Comparison of ENCODE assay signal across 39 cellular contexts in the genomic region with DNA sequence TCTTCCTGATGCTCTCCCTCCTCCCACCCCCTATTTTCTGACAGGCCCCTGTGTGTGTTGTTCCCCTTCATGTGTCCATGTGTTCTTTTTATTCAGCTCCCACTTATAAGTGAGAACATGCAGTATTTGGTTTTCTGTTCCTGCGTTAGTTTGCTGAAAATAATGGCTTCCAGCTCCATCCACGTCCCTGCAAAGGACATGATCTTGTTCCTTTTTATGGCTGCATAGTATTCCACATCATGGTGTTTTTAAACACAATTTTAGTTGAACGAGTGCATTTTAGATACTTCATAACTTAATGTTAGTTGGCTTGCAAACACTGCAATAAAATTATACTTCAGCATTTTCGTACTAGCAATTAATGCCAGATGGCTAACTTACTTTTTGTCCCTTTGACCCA. TPM values are rescaled to one million over a fixed set of nuclear protein-coding genes. Genes with fewer than 3 reads are reported as not detected.
"Had no signal": no experiment of that assay in that cellular context is flagged by ENCODE, and none has a peak within 500 bp of the region (broad histone marks: within the 10 kb centered on the region; RNA-seq: fewer than 3 reads in every experiment).

No MANE protein-coding gene starts in this region.

- H3K4me1 ChIP-seq: adrenal gland, ascending aorta, body of pancreas, breast epithelium had no signal

- H3K27ac ChIP-seq: adrenal gland, ascending aorta, body of pancreas, brain microvascular endothelial cell, breast epithelium, cardiac muscle cell had no signal

- H3K36me3 ChIP-seq: adrenal gland, ascending aorta, brain microvascular endothelial cell, breast epithelium, cardiac muscle cell had no signal

- ATAC-seq: activated naive CD4-positive, alpha-beta T cell treated with anti-CD3 and anti-CD28 coated beads, Interleukin-2, amount 50 U/mL, for 72 hours; activated T-cell treated with anti-CD3 and anti-CD28 coated beads, Interleukin-2, amount 50 U/mL, for 4 hours; activated T-cell treated with anti-CD3 and anti-CD28 coated beads, Interleukin-2, amount 50 U/mL, for 72 hours; activated T-helper 17 cell treated with anti-CD3 and anti-CD28 coated beads, Interleukin-2, amount 50 U/mL, for 72 hours; body of pancreas had no signal

- H3K36me3 Mint-ChIP-seq: activated naive CD4-positive, alpha-beta T cell treated with anti-CD3 and anti-CD28 coated beads, Interleukin-2, amount 10 ng/mL, durations not matched to agents 7 days and 5 days; activated naive CD4-positive, alpha-beta T cell treated with anti-CD3 and anti-CD28 coated beads, Interleukin-2, amount 50 U/mL, for 24 hours; activated naive CD4-positive, alpha-beta T cell treated with anti-CD3 and anti-CD28 coated beads, Interleukin-2, amount 50 U/mL, for 72 hours; activated naive CD8-positive, alpha-beta T cell; activated naive CD8-positive, alpha-beta T cell treated with anti-CD3 and anti-CD28 coated beads, Interleukin-2, amount 10 ng/mL, durations not matched to agents 7 days and 5 days; brain had no signal

- H3K27me3 ChIP-seq: adrenal gland, ascending aorta, body of pancreas, brain microvascular endothelial cell, breast epithelium, cardiac muscle cell had no signal

- H3K4me3 ChIP-seq: adrenal gland, ascending aorta, body of pancreas, breast epithelium, cardiac muscle cell had no signal

- H3K9me3 Mint-ChIP-seq: activated naive CD4-positive, alpha-beta T cell treated with anti-CD3 and anti-CD28 coated beads, Interleukin-2, amount 10 ng/mL, durations not matched to agents 7 days and 5 days; activated naive CD4-positive, alpha-beta T cell treated with anti-CD3 and anti-CD28 coated beads, Interleukin-2, amount 50 U/mL, for 24 hours; activated naive CD4-positive, alpha-beta T cell treated with anti-CD3 and anti-CD28 coated beads, Interleukin-2, amount 50 U/mL, for 72 hours; activated naive CD8-positive, alpha-beta T cell treated with anti-CD3 and anti-CD28 coated beads, Interleukin-2, amount 10 ng/mL, durations not matched to agents 7 days and 5 days; activated T-cell treated with anti-CD3 and anti-CD28 coated beads, Interleukin-2, amount 50 U/mL, for 4 hours; activated T-helper 1 cell treated with anti-CD3 and anti-CD28 coated beads, Interleukin-12 subunit alpha, Interleukin-12 subunit beta, Interleukin-2, Interleukin-4 antibody, amounts not matched to agents 30 ng/mL and 10 ng/mL and 1 ng/mL, durations not matched to agents 14 hours and 24 hours and 36 hours; activated T-helper 17 cell treated with anti-CD3 and anti-CD28 coated beads, Interleukin-2, amount 50 U/mL, for 72 hours; activated T-helper 2 cell treated with anti-CD3 and anti-CD28 coated beads, Interferon-gamma antibody, Interleukin-2, Interleukin-4, amounts not matched to agents 10 μg/mL and 5 μg/mL and 100 μg/mL, durations not matched to agents 14 hours and 24 hours and 36 hours; central memory CD8-positive, alpha-beta T cell had no signal

- H3K4me3 Mint-ChIP-seq: activated naive CD4-positive, alpha-beta T cell treated with anti-CD3 and anti-CD28 coated beads for 36 hours; activated naive CD4-positive, alpha-beta T cell treated with anti-CD3 and anti-CD28 coated beads, Interleukin-2, amount 10 ng/mL, durations not matched to agents 7 days and 5 days; activated naive CD4-positive, alpha-beta T cell treated with anti-CD3 and anti-CD28 coated beads, Interleukin-2, amount 50 U/mL, for 24 hours; activated naive CD8-positive, alpha-beta T cell; activated naive CD8-positive, alpha-beta T cell treated with anti-CD3 and anti-CD28 coated beads, Interleukin-2, amount 10 ng/mL, durations not matched to agents 7 days and 5 days; activated T-cell treated with anti-CD3 and anti-CD28 coated beads, Interleukin-2, amount 50 U/mL, for 24 hours; activated T-cell treated with anti-CD3 and anti-CD28 coated beads, Interleukin-2, amount 50 U/mL, for 4 hours; activated T-cell treated with anti-CD3 and anti-CD28 coated beads, Interleukin-2, amount 50 U/mL, for 72 hours; activated T-helper 1 cell treated with anti-CD3 and anti-CD28 coated beads, Interleukin-12 subunit alpha, Interleukin-12 subunit beta, Interleukin-2, Interleukin-4 antibody, amounts not matched to agents 30 ng/mL and 10 ng/mL and 1 ng/mL, durations not matched to agents 14 hours and 24 hours and 36 hours; activated T-helper 17 cell treated with anti-CD3 and anti-CD28 coated beads, Interleukin-2, amount 50 U/mL, for 72 hours; brain; central memory CD8-positive, alpha-beta T cell had no signal

- DNase-seq: activated effector memory CD4-positive, alpha-beta T cell treated with anti-CD3 and anti-CD28 coated beads, Interleukin-2, amount 50 U/mL, for 16 hours; activated effector memory CD4-positive, alpha-beta T cell treated with Interleukin-2 at 50 U/mL for 16 hours; activated gamma-delta T cell; activated gamma-delta T cell treated with Interleukin-2 at 50 U/mL for 16 hours; activated naive CD4-positive, alpha-beta T cell; activated naive CD4-positive, alpha-beta T cell treated with anti-CD3 and anti-CD28 coated beads for 36 hours; activated naive CD4-positive, alpha-beta T cell treated with anti-CD3 and anti-CD28 coated beads, Interleukin-2, amount 10 ng/mL, durations not matched to agents 7 days and 5 days; activated naive CD4-positive, alpha-beta T cell treated with anti-CD3 and anti-CD28 coated beads, Interleukin-2, amount 50 U/mL, for 16 hours; activated naive CD4-positive, alpha-beta T cell treated with Interleukin-2 at 50 U/mL for 16 hours; activated naive CD8-positive, alpha-beta T cell treated with anti-CD3 and anti-CD28 coated beads, Interleukin-2, amount 10 ng/mL, durations not matched to agents 7 days and 5 days; activated T-cell treated with anti-CD3 and anti-CD28 coated beads, Interleukin-2, amount 50 U/mL, for 1 hour; activated T-cell treated with anti-CD3 and anti-CD28 coated beads, Interleukin-2, amount 50 U/mL, for 24 hours; activated T-cell treated with anti-CD3 and anti-CD28 coated beads, Interleukin-2, amount 50 U/mL, for 4 hours; activated T-cell treated with anti-CD3 and anti-CD28 coated beads, Interleukin-2, amount 50 U/mL, for 48 hours; activated T-cell treated with anti-CD3 and anti-CD28 coated beads, Interleukin-2, amount 50 U/mL, for 72 hours; adrenal gland; amniotic stem cell; amygdala; anterior cingulate cortex; aorta; body of pancreas; brain microvascular endothelial cell; caudate nucleus; central memory CD4-positive, alpha-beta T cell; cerebellar nuclear complex had no signal

- H3K4me1 Mint-ChIP-seq: activated naive CD4-positive, alpha-beta T cell treated with anti-CD3 and anti-CD28 coated beads, Interleukin-2, amount 10 ng/mL, durations not matched to agents 7 days and 5 days; activated naive CD4-positive, alpha-beta T cell treated with anti-CD3 and anti-CD28 coated beads, Interleukin-2, amount 50 U/mL, for 24 hours; activated naive CD8-positive, alpha-beta T cell treated with anti-CD3 and anti-CD28 coated beads, Interleukin-2, amount 10 ng/mL, durations not matched to agents 7 days and 5 days; activated T-helper 17 cell treated with anti-CD3 and anti-CD28 coated beads, Interleukin-2, amount 50 U/mL, for 72 hours; central memory CD8-positive, alpha-beta T cell had no signal

- H3K27ac Mint-ChIP-seq: activated naive CD4-positive, alpha-beta T cell treated with anti-CD3 and anti-CD28 coated beads for 36 hours; activated naive CD4-positive, alpha-beta T cell treated with anti-CD3 and anti-CD28 coated beads, Interleukin-2, amount 10 ng/mL, durations not matched to agents 7 days and 5 days; activated naive CD4-positive, alpha-beta T cell treated with anti-CD3 and anti-CD28 coated beads, Interleukin-2, amount 50 U/mL, for 24 hours; activated naive CD4-positive, alpha-beta T cell treated with anti-CD3 and anti-CD28 coated beads, Interleukin-2, amount 50 U/mL, for 72 hours; activated naive CD8-positive, alpha-beta T cell; activated naive CD8-positive, alpha-beta T cell treated with anti-CD3 and anti-CD28 coated beads, Interleukin-2, amount 10 ng/mL, durations not matched to agents 7 days and 5 days; activated T-cell treated with anti-CD3 and anti-CD28 coated beads, Interleukin-2, amount 50 U/mL, for 24 hours; activated T-cell treated with anti-CD3 and anti-CD28 coated beads, Interleukin-2, amount 50 U/mL, for 72 hours; activated T-helper 1 cell treated with anti-CD3 and anti-CD28 coated beads, Interleukin-12 subunit alpha, Interleukin-12 subunit beta, Interleukin-2, Interleukin-4 antibody, amounts not matched to agents 30 ng/mL and 10 ng/mL and 1 ng/mL, durations not matched to agents 14 hours and 24 hours and 36 hours; activated T-helper 17 cell treated with anti-CD3 and anti-CD28 coated beads, Interleukin-2, amount 50 U/mL, for 72 hours; activated T-helper 2 cell treated with anti-CD3 and anti-CD28 coated beads, Interferon-gamma antibody, Interleukin-2, Interleukin-4, amounts not matched to agents 10 μg/mL and 5 μg/mL and 100 μg/mL, durations not matched to agents 14 hours and 24 hours and 36 hours; brain had no signal

- FAIRE-seq: astrocyte, bronchial epithelial cell, colon had no signal

- H3K9me3 ChIP-seq: ascending aorta, body of pancreas, breast epithelium had no signal

- H3K27me3 Mint-ChIP-seq: activated naive CD4-positive, alpha-beta T cell treated with anti-CD3 and anti-CD28 coated beads, Interleukin-2, amount 10 ng/mL, durations not matched to agents 7 days and 5 days had no signal

RNA-seq across cellular contexts. Expression of gene COL9A1, which starts 28.5 kb away (rescaled TPM):
- total RNA-seq: activated naive CD4-positive, alpha-beta T cell treated with anti-CD3 and anti-CD28 coated beads for 36 hours; activated naive CD4-positive, alpha-beta T cell treated with anti-CD3 and anti-CD28 coated beads, Interleukin-2, amount 50 U/mL, for 72 hours; activated naive CD8-positive, alpha-beta T cell treated with anti-CD3 and anti-CD28 coated beads, Interleukin-2, amount 10 ng/mL, durations not matched to agents 7 days and 5 days; activated T-cell treated with anti-CD3 and anti-CD28 coated beads, Interleukin-2, amount 50 U/mL, for 4 hours; activated T-cell treated with anti-CD3 and anti-CD28 coated beads, Interleukin-2, amount 50 U/mL, for 72 hours; activated T-helper 1 cell treated with anti-CD3 and anti-CD28 coated beads, Interleukin-12 subunit alpha, Interleukin-12 subunit beta, Interleukin-2, Interleukin-4 antibody, amounts not matched to agents 30 ng/mL and 10 ng/mL and 1 ng/mL, durations not matched to agents 14 hours and 24 hours and 36 hours; activated T-helper 2 cell treated with anti-CD3 and anti-CD28 coated beads, Interferon-gamma antibody, Interleukin-2, Interleukin-4, amounts not matched to agents 10 μg/mL and 5 μg/mL and 100 μg/mL, durations not matched to agents 14 hours and 24 hours and 36 hours; adrenal gland; aorta; bronchial epithelial cell had no signal
